In the genomic region with DNA sequence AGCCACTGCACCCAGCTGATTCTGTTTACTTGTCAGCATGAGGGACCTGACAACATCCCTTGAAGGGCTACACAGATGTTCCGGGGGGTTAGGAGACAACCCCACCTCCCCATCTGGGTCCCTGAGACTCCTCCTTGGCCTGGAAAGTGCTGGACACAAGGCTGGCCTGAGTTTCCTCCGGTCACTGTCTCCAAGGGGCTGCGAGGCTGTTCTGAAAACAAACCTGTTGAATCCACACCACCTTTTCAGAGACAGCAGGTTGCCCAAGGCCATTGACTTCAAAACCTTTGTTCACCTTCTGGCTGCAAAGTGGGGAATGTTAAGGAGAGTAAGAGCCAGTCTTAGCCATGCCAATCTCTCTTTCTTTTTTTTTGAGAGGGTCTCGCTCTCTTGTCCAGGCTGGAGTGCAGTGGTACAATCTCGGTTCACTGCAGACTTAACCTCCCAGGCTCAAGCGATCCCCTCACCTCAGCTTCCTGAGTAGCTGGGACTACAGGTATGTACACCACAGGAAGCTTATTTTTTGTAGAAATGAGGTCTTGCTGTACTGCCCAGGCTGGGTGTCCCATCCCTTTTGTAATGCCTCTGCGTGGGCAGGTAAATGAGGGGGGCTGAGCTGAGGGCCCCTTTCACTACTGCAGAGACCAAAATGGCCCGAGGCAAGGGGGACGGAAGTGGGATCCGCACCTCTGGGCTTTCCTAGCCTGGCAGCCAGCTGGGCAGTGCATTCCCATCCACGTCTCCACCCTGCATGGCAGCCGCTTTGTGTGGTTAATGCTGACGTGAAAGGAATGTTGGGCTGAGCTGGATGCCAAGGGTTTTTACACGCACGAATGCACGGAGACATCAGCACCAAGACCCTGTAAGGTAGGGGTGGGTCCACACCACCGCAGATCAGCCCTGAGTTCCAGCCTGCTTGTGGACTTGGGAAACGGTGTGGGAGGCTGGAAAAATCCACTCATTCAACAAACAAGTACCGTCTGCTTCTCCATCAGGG, we compare ENCODE assay signal across 12 cellular contexts. TPM values are rescaled to one million over a fixed set of nuclear protein-coding genes. Genes with fewer than 3 reads are reported as not detected.
DNase-seq lines count a peak whose midpoint lies in the region; ATAC-seq and TF ChIP-seq lines count a peak whose summit lies in the region.
"Had no signal": no experiment of that assay in that cellular context is flagged by ENCODE, and none has a peak within 500 bp of the region (broad histone marks: within the 10 kb centered on the region; RNA-seq: fewer than 3 reads in every experiment).

No MANE protein-coding gene starts in this region.

- CTCF ChIA-PET in Panc1 (lab: Charles Lee), result no interaction called here
- CTCF ChIA-PET in activated CD4-positive, alpha-beta memory T cell treated with anti-CD3 and anti-CD28 coated beads, Interleukin-2, amount 10 ng/mL, durations not matched to agents 7 days and 5 days (lab: Charles Lee), result interaction anchor here (0.7 to 2.7 kb wide), 2 partner anchors 10 to 29 kb away, joined by 3 to 14 read pairs; a partner anchor contains a TSS

- H3K4me3 ChIP-seq in Panc1 (ENCODE audit: low read depth in 2 of 2, low read length in 2 of 2), result no peak overlapping the region
- H3K4me3 ChIP-seq in epithelial cell of esophagus (ENCODE audit: low read length), result no peak overlapping the region
- no peak overlapping the region for H3K4me3 ChIP-seq in parathyroid adenoma (ENCODE audit: low read depth, low read length)
- H3K4me3 ChIP-seq in upper lobe of left lung, result no peak overlapping the region

- H3K4me2 ChIP-seq in parathyroid adenoma (ENCODE audit: low read length), result no peak overlapping the region

- no peak overlapping the region for H3K9ac ChIP-seq in parathyroid adenoma

- TF ChIP-seq CTCF in Panc1 (IDR thresholded peaks at IDR 0.05) (no peak), epithelial cell of esophagus (IDR thresholded peaks at IDR 0.05; ENCODE audit: insufficient read depth, low read depth, low read length, missing control alignments) (no peak), parathyroid adenoma (IDR thresholded peaks at IDR 0.05) (no peak), upper lobe of left lung (IDR thresholded peaks at IDR 0.05) (no peak)

- H3K36me3 Mint-ChIP-seq in activated CD4-positive, alpha-beta memory T cell treated with anti-CD3 and anti-CD28 coated beads, Interleukin-2, amount 10 ng/mL, durations not matched to agents 7 days and 5 days (ENCODE audit: low read depth), result no peaks in the 10 kb centered on the region

- H3K9me3 Mint-ChIP-seq in activated CD4-positive, alpha-beta memory T cell treated with anti-CD3 and anti-CD28 coated beads, Interleukin-2, amount 10 ng/mL, durations not matched to agents 7 days and 5 days, result no peaks in the 10 kb centered on the region

- H3K4me1 Mint-ChIP-seq in activated CD4-positive, alpha-beta memory T cell treated with anti-CD3 and anti-CD28 coated beads, Interleukin-2, amount 10 ng/mL, durations not matched to agents 7 days and 5 days, result peaks cover 31% of the 10 kb centered on the region

- H3K27ac ChIP-seq in Panc1 (ENCODE audit: low read length), result peak overlapping the region; percentile 94
- H3K27ac ChIP-seq in parathyroid adenoma, result no peak overlapping the region
- no peak overlapping the region for H3K27ac ChIP-seq in upper lobe of left lung

- no peak overlapping the region for H3K4me3 Mint-ChIP-seq in activated CD4-positive, alpha-beta memory T cell treated with anti-CD3 and anti-CD28 coated beads, Interleukin-2, amount 10 ng/mL, durations not matched to agents 7 days and 5 days

- peak overlapping the region; percentile 48 for H2AFZ ChIP-seq in parathyroid adenoma

- H3K27ac Mint-ChIP-seq in activated CD4-positive, alpha-beta memory T cell treated with anti-CD3 and anti-CD28 coated beads, Interleukin-2, amount 10 ng/mL, durations not matched to agents 7 days and 5 days, result no peak overlapping the region

- POLR2A ChIA-PET in Panc1 (lab: Charles Lee), result no interaction called here
- POLR2A ChIA-PET in activated CD4-positive, alpha-beta memory T cell treated with anti-CD3 and anti-CD28 coated beads, Interleukin-2, amount 10 ng/mL, durations not matched to agents 7 days and 5 days (lab: Charles Lee), result interaction anchor here (1.3 to 1.7 kb wide), 2 partner anchors 29 to 67 kb away, joined by 3 to 4 read pairs; a partner anchor contains a TSS

- in situ Hi-C loops in Panc1 (cut with HindIII; ENCODE audit: low pct_unique_long_range_greater_than_20kb, low sequenced_read_pairs), result no loop called here

- intact Hi-C loops in Panc1 (cut with micrococcal nuclease; ENCODE audit: unreplicated experiment), result no loop called here

- H3K36me3 ChIP-seq in Panc1 (ENCODE audit: control insufficient read depth, insufficient read depth, low read length) (no peaks in the 10 kb centered on the region), parathyroid adenoma (ENCODE audit: control insufficient read depth, insufficient read depth, low read length) (no peaks in the 10 kb centered on the region), upper lobe of left lung (no peaks in the 10 kb centered on the region)

- H3K4me1 ChIP-seq in Panc1 (ENCODE audit: control insufficient read depth, insufficient read depth, low read length), result peaks cover 47% of the 10 kb centered on the region
- peaks cover 22% of the 10 kb centered on the region for H3K4me1 ChIP-seq in parathyroid adenoma
- peaks cover 15 to 24% (median 20%) of the 10 kb centered on the region in 4 donors for H3K4me1 ChIP-seq in upper lobe of left lung

- TF ChIP-seq POLR2A in upper lobe of left lung (IDR thresholded peaks at IDR 0.05), result no peak

- H3K27me3 ChIP-seq in Panc1 (ENCODE audit: control insufficient read depth, insufficient read depth, low read length) (no peaks in the 10 kb centered on the region), parathyroid adenoma (ENCODE audit: control insufficient read depth, insufficient read depth, low read length) (no peaks in the 10 kb centered on the region), upper lobe of left lung (no peaks in the 10 kb centered on the region)

- TF ChIP-seq EP300 in upper lobe of left lung (IDR thresholded peaks at IDR 0.05), result no peak

- no TSS peak for BruUV-seq in Panc1 (replicated peaks; lab: Mats Ljungman, UMichigan)

- H3K27me3 Mint-ChIP-seq in activated CD4-positive, alpha-beta memory T cell treated with anti-CD3 and anti-CD28 coated beads, Interleukin-2, amount 10 ng/mL, durations not matched to agents 7 days and 5 days, result no peaks in the 10 kb centered on the region

- H3K9me3 ChIP-seq in Panc1 (ENCODE audit: control insufficient read depth, insufficient read depth, low read depth, low read length), result no peaks in the 10 kb centered on the region
- H3K9me3 ChIP-seq in parathyroid adenoma (ENCODE audit: control insufficient read depth, low read length), result no peaks in the 10 kb centered on the region
- no peaks in the 10 kb centered on the region for H3K9me3 ChIP-seq in upper lobe of left lung

- ATAC-seq in Panc1 (no peak), upper lobe of left lung (ENCODE audit: low FRiP score in 2 of 2) (no peak)

- DNase-seq in ELF-1 (ENCODE audit: low read depth, low spot score), result peak; percentile 75
- DNase-seq in Panc1 (ENCODE audit: low read depth, low spot score), result no peak
- peak; percentile 69 for DNase-seq in epithelial cell of esophagus (ENCODE audit: low read depth)
- DNase-seq in D341Med (ENCODE audit: low spot score), result no peak
- no peak for DNase-seq in NCI-H524 treated with DMSO at 0.1 percent for 48 hours (lab: John Stamatoyannopoulos, UW)
- no peak for DNase-seq in activated CD4-positive, alpha-beta memory T cell treated with anti-CD3 and anti-CD28 coated beads, Interleukin-2, amount 10 ng/mL, durations not matched to agents 7 days and 5 days
- DNase-seq in upper lobe of left lung, result no peak
- DNase-seq: activated gamma-delta T cell; NCI-H1417; stimulated activated CD4-positive, alpha-beta T cell treated with anti-CD3 and anti-CD28 coated beads, Interleukin-4, amount 100 ng/mL, for 4 hours had no signal

- peaks cover 13% of the 10 kb centered on the region for H3K79me2 ChIP-seq in parathyroid adenoma

- WGBS in upper lobe of left lung, 2 donors, result 90 to 92% methylated on average over 16 to 19 of the region's 19 CpGs

RNA-seq across cellular contexts. Expression of a gene that starts 1.9 kb away (rescaled TPM):
- total RNA-seq in Panc1 (2021; ENCODE audit: unreplicated experiment), result 21.7 TPM
- polyA plus RNA-seq in Panc1 (2012; ENCODE audit: insufficient read length), result 20.0 TPM
- total RNA-seq in activated CD4-positive, alpha-beta memory T cell treated with anti-CD3 and anti-CD28 coated beads, Interleukin-2, amount 10 ng/mL, durations not matched to agents 7 days and 5 days, result 1 to 10 TPM; 6.7 to 9.1 TPM
- 10 to 100 TPM in 5 of 6 donors, 1 to 10 TPM in 1; 9.9 to 32.1 (median 12.4) TPM for total RNA-seq in upper lobe of left lung

RNA-seq across cellular contexts. Expression of a gene that starts 10.0 kb away (rescaled TPM):
- not detected for total RNA-seq in Panc1 (2021; ENCODE audit: unreplicated experiment)
- not detected for polyA plus RNA-seq in Panc1 (2012; ENCODE audit: insufficient read length)
- not detected for total RNA-seq in activated CD4-positive, alpha-beta memory T cell treated with anti-CD3 and anti-CD28 coated beads, Interleukin-2, amount 10 ng/mL, durations not matched to agents 7 days and 5 days
- total RNA-seq in upper lobe of left lung, result not detected
- polyA plus RNA-seq: thymus had no signal

RNA-seq across cellular contexts. Expression of a gene that starts 10.4 kb away (rescaled TPM):
- total RNA-seq in Panc1 (2021; ENCODE audit: unreplicated experiment) (93.1 TPM), upper lobe of left lung (10 to 100 TPM; 13.1 to 19.2 (median 16.3) TPM)
- 138 TPM for polyA plus RNA-seq in Panc1 (2012; ENCODE audit: insufficient read length)
- 10 to 100 TPM; 11.9 to 12.0 TPM for total RNA-seq in activated CD4-positive, alpha-beta memory T cell treated with anti-CD3 and anti-CD28 coated beads, Interleukin-2, amount 10 ng/mL, durations not matched to agents 7 days and 5 days

RNA-seq across cellular contexts. Expression of a gene that starts 13.1 kb away (rescaled TPM):
- 150 TPM for total RNA-seq in Panc1 (2021; ENCODE audit: unreplicated experiment)
- polyA plus RNA-seq in Panc1 (2012; ENCODE audit: insufficient read length), result 195 TPM
- 10 to 100 TPM; 14.5 to 16.7 TPM for total RNA-seq in activated CD4-positive, alpha-beta memory T cell treated with anti-CD3 and anti-CD28 coated beads, Interleukin-2, amount 10 ng/mL, durations not matched to agents 7 days and 5 days
- total RNA-seq in upper lobe of left lung, result 10 to 100 TPM in 5 of 6 donors, 1 to 10 TPM in 1; 4.2 to 44.8 (median 36.7) TPM

RNA-seq across cellular contexts. Expression of a gene that starts 13.7 kb away (rescaled TPM):
- 13.0 TPM for total RNA-seq in Panc1 (2021; ENCODE audit: unreplicated experiment)
- polyA plus RNA-seq in Panc1 (2012; ENCODE audit: insufficient read length), result 12.3 TPM
- total RNA-seq in activated CD4-positive, alpha-beta memory T cell treated with anti-CD3 and anti-CD28 coated beads, Interleukin-2, amount 10 ng/mL, durations not matched to agents 7 days and 5 days, result under 1 TPM; 0.15 to 0.18 TPM
- 10 to 100 TPM in 1 of 6 donors, 1 to 10 TPM in 4, under 1 TPM in 1; 0.39 to 10.1 (median 6.7) TPM for total RNA-seq in upper lobe of left lung

Comparison
In these comparisons a context has a peak if more than half of its experiments do, and no peak if none do; other contexts are left out.
1. DNase-seq: peak in ELF-1 (single experiment) and epithelial cell of esophagus (single experiment); none in Panc1 (single experiment), D341Med (single experiment), NCI-H524 treated with DMSO at 0.1 percent for 48 hours (single experiment), activated CD4-positive, alpha-beta memory T cell treated with anti-CD3 and anti-CD28 coated beads, Interleukin-2, amount 10 ng/mL, durations not matched to agents 7 days and 5 days (single experiment) and upper lobe of left lung (0 of 2).